Comparison of ENCODE assay signal across 8 cellular contexts in the genomic region with DNA sequence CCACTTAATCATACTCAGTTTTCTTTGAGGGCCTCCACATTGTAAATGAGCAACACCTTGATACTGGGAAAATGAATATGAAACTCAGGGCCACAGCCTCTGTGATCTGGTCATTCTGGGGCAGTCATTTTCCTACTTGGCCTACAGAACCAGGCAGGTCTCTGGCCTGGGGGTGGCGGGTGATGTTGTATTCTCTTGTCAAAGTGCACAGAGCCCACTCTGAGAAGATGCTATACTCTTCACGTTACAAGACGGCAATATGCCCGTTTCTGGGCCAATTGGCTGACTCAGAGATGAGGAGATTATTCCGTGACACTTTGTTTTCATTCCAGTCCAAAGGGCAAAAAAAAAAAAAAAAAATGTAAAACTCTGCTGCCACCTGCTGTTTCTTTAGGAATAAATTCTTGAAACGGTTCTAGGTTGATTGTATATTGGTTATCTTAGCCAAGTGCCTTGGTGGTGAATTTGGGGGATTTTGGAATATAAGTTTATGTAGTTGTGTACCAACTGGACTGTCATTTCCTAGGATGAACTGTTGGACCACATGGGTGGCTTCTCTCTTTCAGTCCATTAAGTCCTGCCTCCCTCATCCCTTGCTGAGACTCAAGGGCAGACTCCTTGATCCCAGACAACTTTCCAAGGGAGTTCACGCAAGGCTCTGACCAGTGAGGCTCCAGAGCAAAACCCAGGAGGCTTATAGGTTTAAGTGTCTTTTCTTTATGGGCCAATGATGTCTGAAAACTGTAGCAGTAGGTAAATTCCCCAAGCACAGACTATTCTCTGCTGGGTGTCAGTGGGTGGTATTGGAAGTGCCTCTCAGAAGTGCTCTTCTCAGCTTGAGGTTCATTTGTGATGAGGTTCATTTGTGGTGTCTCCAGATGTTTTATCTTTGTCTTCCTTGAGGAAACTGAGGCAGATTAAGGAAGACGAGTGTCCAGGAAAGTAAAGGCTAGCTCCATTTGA. TPM values are rescaled to one million over a fixed set of nuclear protein-coding genes. Genes with fewer than 3 reads are reported as not detected.
DNase-seq lines count a peak whose midpoint lies in the region; FAIRE-seq and TF ChIP-seq lines count a peak whose summit lies in the region.

No MANE protein-coding gene starts in this region.

- no peak overlapping the region for H3K4me3 ChIP-seq in mammary epithelial cell (replicated peaks in 1 of 3; ENCODE audit: insufficient read depth in 1 of 3, low read depth in 2 of 3, low read length in 3 of 3)

- WGBS in mammary epithelial cell (ENCODE audit: low coverage, missing lambda C conversion rate) = 24% methylated on average over 8 of the region's 8 CpGs

- FAIRE-seq in A204.1 (lab: Jason Lieb, UNC) = peak; percentile 96

- H3K4me1 ChIP-seq in mammary epithelial cell (ENCODE audit: insufficient read depth, low read length) = peaks cover 6% of the 10 kb centered on the region

- no peaks in the 10 kb centered on the region for H3K9me3 ChIP-seq in mammary epithelial cell (replicated peaks; ENCODE audit: insufficient read depth, low read length)

- BruUV-seq in mammary epithelial cell (replicated peaks; lab: Mats Ljungman, UMichigan) = no TSS peak

- peak overlapping the region; percentile 77 for H2AFZ ChIP-seq in mammary epithelial cell (ENCODE audit: low read depth, low read length)

- dilution Hi-C loops in mammary epithelial cell (cut with HindIII; ENCODE audit: low sequenced_read_pairs) = no loop called here

- H3K4me2 ChIP-seq in mammary epithelial cell (ENCODE audit: insufficient read depth, low read depth, low read length) = peak overlapping the region; percentile 47

- CTCF ChIA-PET in mammary epithelial cell (lab: Charles Lee; ENCODE audit: low non-redundant PET) = interaction anchor here (0.7 kb wide), 1 partner anchor 15 kb away, joined by 3 read pairs; no protein-coding TSS in a partner anchor

- no peaks in the 10 kb centered on the region for H4K20me1 ChIP-seq in mammary epithelial cell (ENCODE audit: insufficient read depth, low read length)

- DNase-seq in NAMALWA (ENCODE audit: low spot score) = peak; percentile 84
- peak in 3 of 5 experiments; percentile 8 to 75 (median 20) for DNase-seq in T-helper 2 cell
- peak; percentile 84 for DNase-seq in mammary epithelial cell
- peak; percentile 84 for DNase-seq in kidney tubule cell (ENCODE audit: low spot score)
- peak; percentile 22 for DNase-seq in stimulated activated CD8-positive, alpha-beta memory T cell treated with anti-CD3 and anti-CD28 coated beads, Interleukin-12 subunit alpha, Interleukin-12 subunit beta, amount 100 ng/mL, for 4 hours (ENCODE audit: low read depth)
- DNase-seq in HPDE6-E6E7 (ENCODE audit: extremely low spot score) = no peak

- peak overlapping the region; percentile 57 for H3K27ac ChIP-seq in mammary epithelial cell (ENCODE audit: insufficient read depth, low read depth, low read length)

- H3K36me3 ChIP-seq in mammary epithelial cell (ENCODE audit: insufficient read depth, low read length) = no peaks in the 10 kb centered on the region

- in situ Hi-C loops in mammary epithelial cell (cut with MboI; ENCODE audit: low sequenced_read_pairs in 2 of 2) = loop anchor here in 1 of 2 donors (25.0 kb wide), 4 partner anchors 336 to 711 kb away; no protein-coding TSS in a partner anchor

- H3K27me3 ChIP-seq in mammary epithelial cell (ENCODE audit: insufficient read depth, low read length) = no peaks in the 10 kb centered on the region

- TF ChIP-seq CTCF in GM12872 (IDR thresholded peaks at IDR 0.05; ENCODE audit: insufficient read depth, low read depth, low read length) (peak; percentile 35; the same call in 2 of the 3 replicates), mammary epithelial cell (conservative IDR thresholded peaks at IDR 0.05 in 1 of 2, IDR thresholded peaks at IDR 0.05 in 1 of 2; ENCODE audit: extremely low read depth in 1 of 2, insufficient read depth in 1 of 2, low read depth in 1 of 2, low read length in 2 of 2) (peak; percentile 42 to 49)

- H3K9ac ChIP-seq in mammary epithelial cell (ENCODE audit: insufficient read depth, low read length) = peak overlapping the region; percentile 9

- intact Hi-C loops in mammary epithelial cell (cut with micrococcal nuclease) = loop anchor here (1.0 to 5.0 kb wide), 8 partner anchors 15 to 711 kb away; no protein-coding TSS in a partner anchor

- no peaks in the 10 kb centered on the region for H3K79me2 ChIP-seq in mammary epithelial cell (ENCODE audit: insufficient read depth, low read length)

RNA-seq across cellular contexts. Expression of gene ADM, which starts 18.2 kb away (rescaled TPM):
- total RNA-seq in mammary epithelial cell = 100 to 1,000 TPM in 1 of 2 donors, 10 to 100 TPM in 1; 74.6 to 231 TPM
- 48.9 TPM for polyA plus RNA-seq in mammary epithelial cell
- 28.9 TPM for polyA minus RNA-seq in mammary epithelial cell

RNA-seq across cellular contexts. Expression of gene SBF2, which starts 29.1 kb away (rescaled TPM):
- total RNA-seq in mammary epithelial cell = 10 to 100 TPM; 32.0 to 32.7 TPM
- 19.1 TPM for polyA plus RNA-seq in mammary epithelial cell
- polyA minus RNA-seq in mammary epithelial cell = 61.2 TPM
